Comparison of ENCODE assay signal across 10 cellular contexts in the genomic region with DNA sequence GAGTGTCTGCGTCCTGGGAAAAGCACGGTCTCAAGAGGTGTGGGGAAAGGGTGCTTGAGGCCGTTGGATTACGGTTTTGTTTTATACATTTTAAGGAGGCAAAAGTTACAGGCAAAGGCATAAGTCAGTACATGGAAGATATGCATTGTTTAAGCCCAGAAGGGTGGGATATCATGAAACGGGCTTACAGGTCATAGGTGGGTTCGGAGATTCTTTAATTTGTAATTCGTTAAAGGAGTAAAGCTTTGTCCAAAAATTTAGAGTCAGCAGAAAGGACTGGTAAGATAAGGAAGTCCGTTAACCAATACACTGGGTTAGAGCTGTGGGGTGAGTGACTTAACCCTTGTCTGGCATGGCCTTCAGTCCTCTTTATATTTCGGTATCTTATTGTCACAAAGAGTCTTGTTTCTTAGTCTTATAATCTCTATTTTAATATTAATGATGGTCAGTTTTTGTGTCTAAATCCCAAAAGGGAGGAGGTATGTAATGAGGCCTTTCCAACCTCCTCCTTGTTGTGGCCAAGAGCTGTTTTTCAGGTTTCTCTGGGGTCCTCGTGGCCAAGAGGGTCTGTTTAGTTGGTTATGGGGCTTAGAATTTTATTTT. TPM values are rescaled to one million over a fixed set of nuclear protein-coding genes. Genes with fewer than 3 reads are reported as not detected.
DNase-seq lines count a peak whose midpoint lies in the region; ATAC-seq and TF ChIP-seq lines count a peak whose summit lies in the region.
"Had no signal": no experiment of that assay in that cellular context is flagged by ENCODE, and none has a peak within 500 bp of the region (broad histone marks: within the 10 kb centered on the region; RNA-seq: fewer than 3 reads in every experiment).

No MANE protein-coding gene starts in this region.

- peak overlapping the region; percentile 55 for H3K27ac ChIP-seq in colonic mucosa

- H3K9me3 ChIP-seq in colonic mucosa, result no peaks in the 10 kb centered on the region

- no peak for ATAC-seq in stimulated activated naive CD8-positive, alpha-beta T cell treated with anti-CD3 and anti-CD28 coated beads, Interleukin-15, Interleukin-2, amounts not matched to agents 100 U/mL and 50 U/mL, for 24 hours
- ATAC-seq in left lobe of liver, result no peak
- ATAC-seq in HG02884 (IDR thresholded peaks at IDR 0.05; ENCODE audit: unreplicated experiment), result no peak

- H3K4me1 ChIP-seq in colonic mucosa, result peaks cover 36% of the 10 kb centered on the region

- H3K9ac ChIP-seq in colonic mucosa (ENCODE audit: low read depth in 2 of 2, low read length in 2 of 2), result peak overlapping the region in 1 of 2 donors; percentile 55

- no peaks in the 10 kb centered on the region for H3K36me3 ChIP-seq in colonic mucosa

- peak overlapping the region; percentile 95 for H3K27ac Mint-ChIP-seq in stimulated activated naive CD8-positive, alpha-beta T cell treated with anti-CD3 and anti-CD28 coated beads, Interleukin-15, Interleukin-2, amounts not matched to agents 100 ng/mL and 50 ng/mL, for 24 hours
- H3K27ac Mint-ChIP-seq in nephron progenitor cell, result peak overlapping the region; percentile 94

- no peaks in the 10 kb centered on the region for H3K27me3 Mint-ChIP-seq in stimulated activated naive CD8-positive, alpha-beta T cell treated with anti-CD3 and anti-CD28 coated beads, Interleukin-15, Interleukin-2, amounts not matched to agents 100 ng/mL and 50 ng/mL, for 24 hours
- H3K27me3 Mint-ChIP-seq in nephron progenitor cell (ENCODE audit: low read depth, poor library complexity), result no peaks in the 10 kb centered on the region

- H3K4me3 Mint-ChIP-seq in stimulated activated naive CD8-positive, alpha-beta T cell treated with anti-CD3 and anti-CD28 coated beads, Interleukin-15, Interleukin-2, amounts not matched to agents 100 ng/mL and 50 ng/mL, for 24 hours, result peak overlapping the region; percentile 82
- no peak overlapping the region for H3K4me3 Mint-ChIP-seq in nephron progenitor cell

- H3K4me3 ChIP-seq in colonic mucosa, result no peak overlapping the region

- H3K9me3 Mint-ChIP-seq in stimulated activated naive CD8-positive, alpha-beta T cell treated with anti-CD3 and anti-CD28 coated beads, Interleukin-15, Interleukin-2, amounts not matched to agents 100 ng/mL and 50 ng/mL, for 24 hours, result no peaks in the 10 kb centered on the region
- no peaks in the 10 kb centered on the region for H3K9me3 Mint-ChIP-seq in nephron progenitor cell

- no peak for TF ChIP-seq CTCF in colonic mucosa (IDR thresholded peaks at IDR 0.05)
- no peak for TF ChIP-seq CTCF in nephron progenitor cell (IDR thresholded peaks at IDR 0.05)

- peaks cover 23% of the 10 kb centered on the region for H3K36me3 Mint-ChIP-seq in stimulated activated naive CD8-positive, alpha-beta T cell treated with anti-CD3 and anti-CD28 coated beads, Interleukin-15, Interleukin-2, amounts not matched to agents 100 ng/mL and 50 ng/mL, for 24 hours (ENCODE audit: low read depth)
- peaks cover 13% of the 10 kb centered on the region for H3K36me3 Mint-ChIP-seq in nephron progenitor cell (ENCODE audit: low read depth)

- intact Hi-C loops in colonic mucosa (cut with DNase I), result no loop called here

- peaks cover 98% of the 10 kb centered on the region for H3K4me1 Mint-ChIP-seq in stimulated activated naive CD8-positive, alpha-beta T cell treated with anti-CD3 and anti-CD28 coated beads, Interleukin-15, Interleukin-2, amounts not matched to agents 100 ng/mL and 50 ng/mL, for 24 hours (ENCODE audit: low read depth)
- peaks cover 94% of the 10 kb centered on the region for H3K4me1 Mint-ChIP-seq in nephron progenitor cell

- H3K27me3 ChIP-seq in colonic mucosa, result no peaks in the 10 kb centered on the region

- DNase-seq in stimulated activated naive CD8-positive, alpha-beta T cell treated with anti-CD3 and anti-CD28 coated beads, Interleukin-15, Interleukin-2, amounts not matched to agents 100 U/mL and 50 U/mL, for 24 hours, result no peak
- DNase-seq in colonic mucosa (no peak), nephron progenitor cell (no peak), NCI-H82 (lab: John Stamatoyannopoulos, UW) (no peak), left lobe of liver (ENCODE audit: low spot score) (no peak), NCI-H2029 (lab: John Stamatoyannopoulos, UW) (no peak)
- DNase-seq: effector CD4-positive, alpha-beta T cell; NCI-H1417 had no signal

RNA-seq across cellular contexts. Expression of a gene that starts 12.7 kb away (rescaled TPM):
- total RNA-seq in colonic mucosa (10 to 100 TPM; 83.5 to 91.7 TPM), left lobe of liver (31.3 TPM)

RNA-seq across cellular contexts. Expression of a gene that starts 58.5 kb away (rescaled TPM):
- total RNA-seq in colonic mucosa (100 to 1,000 TPM in 1 of 2 donors, 10 to 100 TPM in 1; 73.5 to 101 TPM), left lobe of liver (82.1 TPM)
